Comparison of ENCODE assay signal across 8 cellular contexts in the genomic region with DNA sequence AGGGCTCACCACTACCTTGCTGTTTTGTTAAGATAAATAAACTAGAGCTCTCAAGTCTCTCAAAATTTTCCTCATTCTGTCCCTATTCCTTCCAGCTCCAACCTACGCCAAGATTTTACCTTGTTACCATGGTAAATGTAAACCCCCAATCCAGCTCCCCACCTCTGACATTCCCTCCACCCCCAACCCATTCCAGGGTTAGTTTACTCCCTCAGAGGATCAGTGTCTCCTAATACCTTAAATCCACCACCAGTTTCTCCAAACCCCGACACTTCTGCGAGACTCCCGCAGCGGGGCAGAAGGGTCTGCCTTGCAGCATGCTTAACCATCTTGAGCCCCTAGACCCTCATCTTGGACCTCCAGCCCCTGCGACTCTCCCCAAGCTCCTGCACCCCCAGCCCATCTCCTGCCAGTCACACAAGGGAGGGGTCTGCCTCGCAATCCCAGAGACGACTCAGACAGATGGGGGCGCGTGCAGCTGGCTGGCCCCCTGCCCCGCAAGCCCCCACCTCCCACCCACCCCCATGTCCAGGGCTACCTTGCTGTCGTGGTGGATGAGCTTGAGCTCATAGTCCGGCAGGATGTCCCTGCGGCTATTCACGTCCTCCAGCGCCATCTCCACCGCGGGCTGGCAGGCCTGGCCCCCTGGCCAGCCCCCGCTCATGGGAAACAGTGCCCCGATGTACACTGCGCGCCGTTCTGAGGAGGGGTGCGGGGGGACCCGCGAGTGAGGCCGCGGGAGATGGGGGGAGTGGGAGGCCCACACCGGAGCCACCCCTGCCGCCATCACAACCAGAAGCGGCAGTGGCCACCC. TPM values are rescaled to one million over a fixed set of nuclear protein-coding genes. Genes with fewer than 3 reads are reported as not detected.
A peak's percentile ranks its signal among the peaks of the same experiment; 100 is the strongest.
DNase-seq lines count a peak whose midpoint lies in the region; ATAC-seq and TF ChIP-seq lines count a peak whose summit lies in the region.

No MANE protein-coding gene starts in this region.

- peak overlapping the region; percentile 65 for H2AFZ ChIP-seq in osteoblast (ENCODE audit: low read length)

- WGBS in esophagus squamous epithelium, 2 donors = 54 to 70% methylated on average over 6 to 7 of the region's 31 CpGs

- no TSS peak for BruUV-seq in Panc1 (replicated peaks; lab: Mats Ljungman, UMichigan)

- H3K27ac ChIP-seq in BLaER1 (peak overlapping the region; percentile 64), Panc1 (ENCODE audit: low read length) (no peak overlapping the region), esophagus squamous epithelium (peak overlapping the region; percentile 52 to 84 (median 82)), osteoblast (ENCODE audit: low read depth, low read length) (no peak overlapping the region)

- CTCF ChIA-PET in Panc1 (lab: Charles Lee) = no interaction called here

- H3K36me3 ChIP-seq in BLaER1 (peaks cover 26% of the 10 kb centered on the region), Panc1 (ENCODE audit: control insufficient read depth, insufficient read depth, low read length) (peaks cover 2% of the 10 kb centered on the region; the same call in 1 of the 2 replicates), esophagus squamous epithelium (peaks cover 0 to 18% (median 0%) of the 10 kb centered on the region in 3 donors), osteoblast (ENCODE audit: insufficient read depth, low read length) (peaks cover 6% of the 10 kb centered on the region)

- TF ChIP-seq CTCF in Panc1 (IDR thresholded peaks at IDR 0.05) (no peak), esophagus squamous epithelium (IDR thresholded peaks at IDR 0.05) (no peak), osteoblast (IDR thresholded peaks at IDR 0.05; ENCODE audit: extremely low read depth, low read depth, low read length) (no peak)

- peaks cover 23% of the 10 kb centered on the region for H4K20me1 ChIP-seq in BLaER1
- H4K20me1 ChIP-seq in osteoblast (ENCODE audit: insufficient read depth, low read length) = peaks cover 12% of the 10 kb centered on the region

- no peak for TF ChIP-seq POLR2A in esophagus squamous epithelium (IDR thresholded peaks at IDR 0.05)

- peaks cover 3% of the 10 kb centered on the region for H3K79me2 ChIP-seq in osteoblast (ENCODE audit: insufficient read depth, low read length)

- H3K9me3 ChIP-seq in BLaER1 (no peaks in the 10 kb centered on the region), Panc1 (ENCODE audit: control insufficient read depth, insufficient read depth, low read depth, low read length) (no peaks in the 10 kb centered on the region), esophagus squamous epithelium (no peaks in the 10 kb centered on the region), osteoblast (ENCODE audit: low read depth, low read length) (no peaks in the 10 kb centered on the region)

- no peak for ATAC-seq in Panc1

- peaks cover 34% of the 10 kb centered on the region for H3K4me1 ChIP-seq in BLaER1
- no peaks in the 10 kb centered on the region for H3K4me1 ChIP-seq in Panc1 (ENCODE audit: control insufficient read depth, insufficient read depth, low read length)
- H3K4me1 ChIP-seq in esophagus squamous epithelium = peaks cover 22 to 38% (median 25%) of the 10 kb centered on the region in 3 donors
- H3K4me1 ChIP-seq in osteoblast (ENCODE audit: insufficient read depth, low read length) = peaks cover 24% of the 10 kb centered on the region

- POLR2A ChIA-PET in Panc1 (lab: Charles Lee) = interaction anchor here (0.6 kb wide), 1 partner anchor 26 kb away, joined by 3 read pairs; no protein-coding TSS in a partner anchor

- intact Hi-C loops in Panc1 (cut with micrococcal nuclease; ENCODE audit: unreplicated experiment) = no loop called here
- intact Hi-C loops in esophagus squamous epithelium (cut with DNase I) = no loop called here

- DNase-seq in Panc1 (ENCODE audit: low read depth, low spot score) (no peak), esophagus squamous epithelium (lab: John Stamatoyannopoulos, UW) (no peak), osteoblast (ENCODE audit: insufficient read length, low spot score, missing footprints) (peak; percentile 85), glomerular visceral epithelial cell (ENCODE audit: extremely low spot score) (no peak), D341Med (ENCODE audit: low spot score) (no peak), COR-L47 (lab: John Stamatoyannopoulos, UW) (no peak)
- no peak for DNase-seq in stimulated activated CD8-positive, alpha-beta memory T cell treated with anti-CD3 and anti-CD28 coated beads, Interleukin-4, amount 100 ng/mL, for 48 hours

- H3K9ac ChIP-seq in BLaER1 = peak overlapping the region; percentile 50; the same call in 1 of the 2 replicates

- in situ Hi-C loops in Panc1 (cut with HindIII; ENCODE audit: low pct_unique_long_range_greater_than_20kb, low sequenced_read_pairs) = no loop called here

- H3K4me3 ChIP-seq in BLaER1 (peak overlapping the region; percentile 61), Panc1 (ENCODE audit: low read depth in 2 of 2, low read length in 2 of 2) (peak overlapping the region; percentile 17 to 26; a peak in 2 of 4 replicates), esophagus squamous epithelium (peak overlapping the region; percentile 35 to 76 (median 62)), osteoblast (ENCODE audit: insufficient read depth, low read length) (peak overlapping the region; percentile 81)

- peak overlapping the region; percentile 76 for H3K4me2 ChIP-seq in BLaER1
- peak overlapping the region; percentile 86 for H3K4me2 ChIP-seq in osteoblast (ENCODE audit: insufficient read depth, low read length)

- H3K27me3 ChIP-seq in BLaER1 = no peaks in the 10 kb centered on the region
- peaks cover 21% of the 10 kb centered on the region for H3K27me3 ChIP-seq in Panc1 (ENCODE audit: control insufficient read depth, insufficient read depth, low read length)
- no peaks in the 10 kb centered on the region for H3K27me3 ChIP-seq in esophagus squamous epithelium
- H3K27me3 ChIP-seq in osteoblast (ENCODE audit: insufficient read depth, low read length) = no peaks in the 10 kb centered on the region

RNA-seq across cellular contexts. Expression of a gene that starts 5.8 kb away (rescaled TPM):
- total RNA-seq in Panc1 (2021; ENCODE audit: unreplicated experiment) (11.9 TPM), esophagus squamous epithelium (10 to 100 TPM in 2 of 4 donors, 1 to 10 TPM in 2; 4.1 to 19.5 (median 8.5) TPM), osteoblast (7.6 and 10.9 TPM in 2 replicates)
- polyA plus RNA-seq in Panc1 (2012; ENCODE audit: insufficient read length) = 10.0 TPM

RNA-seq across cellular contexts. Expression of a gene that starts 29.7 kb away (rescaled TPM):
- not detected for total RNA-seq in Panc1 (2021; ENCODE audit: unreplicated experiment)
- polyA plus RNA-seq in Panc1 (2012; ENCODE audit: insufficient read length) = not detected
- total RNA-seq in esophagus squamous epithelium = not detected
- not detected in 2 replicates for total RNA-seq in osteoblast

RNA-seq across cellular contexts. Expression of a gene that starts 42.2 kb away (rescaled TPM):
- not detected for total RNA-seq in Panc1 (2021; ENCODE audit: unreplicated experiment)
- not detected for polyA plus RNA-seq in Panc1 (2012; ENCODE audit: insufficient read length)
- not detected for total RNA-seq in esophagus squamous epithelium
- total RNA-seq in osteoblast = not detected in 2 replicates

RNA-seq across cellular contexts. Expression of a gene that starts 53.8 kb away (rescaled TPM):
- total RNA-seq in Panc1 (2021; ENCODE audit: unreplicated experiment) = not detected
- polyA plus RNA-seq in Panc1 (2012; ENCODE audit: insufficient read length) = not detected
- 1 to 10 TPM in 1 of 4 donors, not detected in 3; 2.4 TPM for total RNA-seq in esophagus squamous epithelium
- 0.36 and 0.59 TPM in 2 replicates for total RNA-seq in osteoblast

Comparison
In these comparisons a context has a peak if more than half of its experiments do, and no peak if none do; other contexts are left out.
1. H3K27ac ChIP-seq: peak in BLaER1 (single experiment) and esophagus squamous epithelium (4 of 4); none in Panc1 (single experiment) and osteoblast (single experiment).
2. H3K4me3 ChIP-seq: peak in every context shown above with its lines; median percentile 81 in osteoblast; 62 in esophagus squamous epithelium; 61 in BLaER1; 22 in Panc1.